8 cellular contexts compared by ENCODE assay signal in the genomic region with DNA sequence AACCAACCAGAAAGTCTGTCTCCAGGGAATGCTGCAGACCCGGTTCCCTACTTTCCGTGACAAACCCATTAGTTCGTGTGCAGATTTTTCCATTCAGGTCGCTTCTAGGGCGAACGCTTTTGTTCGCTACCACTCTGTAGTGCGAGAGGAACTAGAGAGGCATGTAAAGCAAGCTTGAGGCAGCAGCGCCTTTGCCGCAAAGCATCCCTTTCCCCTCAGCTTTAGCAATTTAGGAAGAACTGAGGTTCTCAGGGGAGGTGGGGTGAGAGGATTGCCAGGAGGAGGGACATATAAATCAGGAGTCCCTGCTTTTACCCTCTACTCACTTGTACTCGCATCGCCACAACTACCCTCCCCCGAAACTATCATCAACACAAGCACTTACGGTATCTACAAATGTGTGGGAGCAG. TPM values are rescaled to one million over a fixed set of nuclear protein-coding genes. Genes with fewer than 3 reads are reported as not detected.
DNase-seq lines count a peak whose midpoint lies in the region; ATAC-seq and TF ChIP-seq lines count a peak whose summit lies in the region.

No MANE protein-coding gene starts in this region.

- peaks cover 0 to 7% of the 10 kb centered on the region in 2 donors for H3K27me3 ChIP-seq in Peyer's patch
- H3K27me3 ChIP-seq in colonic mucosa, result peaks cover 4% of the 10 kb centered on the region
- H3K27me3 ChIP-seq in layer of hippocampus (ENCODE audit: control insufficient read depth, insufficient read depth, low read length), result no peaks in the 10 kb centered on the region

- no peak for TF ChIP-seq CTCF in Peyer's patch (IDR thresholded peaks at IDR 0.05)
- TF ChIP-seq CTCF in colonic mucosa (IDR thresholded peaks at IDR 0.05), result no peak

- H3K4me1 ChIP-seq in Peyer's patch, result peaks cover 0 to 5% (median 0%) of the 10 kb centered on the region in 4 donors
- H3K4me1 ChIP-seq in colonic mucosa, result no peaks in the 10 kb centered on the region

- no peak for TF ChIP-seq POLR2A in Peyer's patch (IDR thresholded peaks at IDR 0.05)

- peaks cover 14 to 27% of the 10 kb centered on the region in 2 donors for H3K4me1 Mint-ChIP-seq in stimulated activated naive B cell treated with anti-CD40 and anti-IgM and Interleukin-4, amounts not matched to agents 10 μg/mL and 1 μg/mL and 100 μg/mL, for 72 hours

- H3K27ac ChIP-seq in Peyer's patch (peak overlapping the region; percentile 67 to 86 (median 77)), colonic mucosa (no peak overlapping the region), layer of hippocampus (ENCODE audit: low read depth, low read length) (peak overlapping the region; percentile 10)

- H3K36me3 ChIP-seq in Peyer's patch (no peaks in the 10 kb centered on the region), colonic mucosa (no peaks in the 10 kb centered on the region)

- peak; percentile 22 for ATAC-seq in HG02678 (IDR thresholded peaks at IDR 0.05; ENCODE audit: unreplicated experiment)
- peak; percentile 56 to 57 for ATAC-seq in stimulated activated naive B cell treated with anti-CD40 and anti-IgM and Interleukin-4, amounts not matched to agents 10 μg/mL and 1 μg/mL and 100 μg/mL, for 72 hours (replicated peaks)

- H3K4me3 ChIP-seq in GM08714 (ENCODE audit: low read length), result peak overlapping the region; percentile 70
- H3K4me3 ChIP-seq in Peyer's patch, result peak overlapping the region; percentile 51 to 81 (median 66)
- H3K4me3 ChIP-seq in colonic mucosa, result peak overlapping the region; percentile 50

- intact Hi-C loops in colonic mucosa (cut with DNase I), result no loop called here

- peaks cover 32 to 41% of the 10 kb centered on the region in 2 donors for H3K27me3 Mint-ChIP-seq in stimulated activated naive B cell treated with anti-CD40 and anti-IgM and Interleukin-4, amounts not matched to agents 10 μg/mL and 1 μg/mL and 100 μg/mL, for 72 hours

- DNase-seq in Peyer's patch, result peak; percentile 29 to 60 (median 52)
- DNase-seq in colonic mucosa, result no peak
- DNase-seq in stimulated activated naive B cell treated with anti-CD40 and anti-IgM and Interleukin-4, amounts not matched to agents 10 μg/mL and 1 μg/mL and 100 μg/mL, for 72 hours, result no peak
- DNase-seq in NCI-H1694 treated with DMSO at 0.1 percent for 48 hours (lab: John Stamatoyannopoulos, UW), result no peak
- no peak for DNase-seq in NCI-H187 (lab: John Stamatoyannopoulos, UW)

- H3K9me3 ChIP-seq in Peyer's patch (no peaks in the 10 kb centered on the region), colonic mucosa (no peaks in the 10 kb centered on the region)

- H3K36me3 Mint-ChIP-seq in stimulated activated naive B cell treated with anti-CD40 and anti-IgM and Interleukin-4, amounts not matched to agents 10 μg/mL and 1 μg/mL and 100 μg/mL, for 72 hours, result no peaks in the 10 kb centered on the region

- peak overlapping the region; percentile 63 to 72 for H3K4me3 Mint-ChIP-seq in stimulated activated naive B cell treated with anti-CD40 and anti-IgM and Interleukin-4, amounts not matched to agents 10 μg/mL and 1 μg/mL and 100 μg/mL, for 72 hours

- H3K9ac ChIP-seq in colonic mucosa (ENCODE audit: low read depth in 2 of 2, low read length in 2 of 2), result no peak overlapping the region

- no peak overlapping the region for H3K27ac Mint-ChIP-seq in stimulated activated naive B cell treated with anti-CD40 and anti-IgM and Interleukin-4, amounts not matched to agents 10 μg/mL and 1 μg/mL and 100 μg/mL, for 72 hours

- H3K9me3 Mint-ChIP-seq in stimulated activated naive B cell treated with anti-CD40 and anti-IgM and Interleukin-4, amounts not matched to agents 10 μg/mL and 1 μg/mL and 100 μg/mL, for 72 hours, result peaks cover 3 to 4% of the 10 kb centered on the region in 2 donors

RNA-seq across cellular contexts. Expression of a gene that starts 0.8 kb away (rescaled TPM):
- total RNA-seq in Peyer's patch (1 to 10 TPM in 3 of 4 donors, under 1 TPM in 1; 0.95 to 5.8 (median 2.3) TPM), colonic mucosa (under 1 TPM in 1 of 2 donors, not detected in 1; 0.13 TPM)

Comparison
In these comparisons a context has a peak if more than half of its experiments do, and no peak if none do; other contexts are left out.
1. DNase-seq: peak in Peyer's patch (3 of 3); none in colonic mucosa (single experiment), stimulated activated naive B cell treated with anti-CD40 and anti-IgM and Interleukin-4, amounts not matched to agents 10 μg/mL and 1 μg/mL and 100 μg/mL, for 72 hours (single experiment), NCI-H1694 treated with DMSO at 0.1 percent for 48 hours (single experiment) and NCI-H187 (0 of 2).
2. Peak in every context shown above with its lines, with median percentiles within 50 percentile points of each other: H3K4me3 ChIP-seq.